ENCODE assay signal across 16 cellular contexts in genomic region chr1:101240041-101240430, GRCh38. TPM values are rescaled to one million over a fixed set of nuclear protein-coding genes. Genes with fewer than 3 reads are reported as not detected.
DNase-seq lines count a peak whose midpoint lies in the region; ATAC-seq, FAIRE-seq and TF ChIP-seq lines count a peak whose summit lies in the region.
"Had no signal": no experiment of that assay in that cellular context is flagged by ENCODE, and none has a peak within 500 bp of the region (broad histone marks: within the 10 kb centered on the region; RNA-seq: fewer than 3 reads in every experiment).

No MANE protein-coding gene starts in this region.

- H3K9me3 ChIP-seq in BLaER1 (no peaks in the 10 kb centered on the region), pancreas (no peaks in the 10 kb centered on the region), testis (no peaks in the 10 kb centered on the region)

- no peak for FAIRE-seq in pancreas (lab: Jason Lieb, UNC)
- FAIRE-seq: GM19239 had no signal

- 62 to 75% methylated on average over 10 of the region's 10 CpGs for WGBS in pancreas, 2 donors
- WGBS in testis, 2 donors = 57 to 72% methylated on average over 6 to 10 of the region's 10 CpGs

- intact Hi-C loops in pancreas (cut with DNase I) = no loop called here
- intact Hi-C loops in testis (cut with DNase I; ENCODE audit: low total_unique reads) = no loop called here

- no peak for ATAC-seq in naive thymus-derived CD8-positive, alpha-beta T cell
- ATAC-seq in pancreas = no peak

- peaks cover 10% of the 10 kb centered on the region for H3K36me3 Mint-ChIP-seq in IgD-negative memory B cell
- peaks cover 49 to 58% (median 54%) of the 10 kb centered on the region in 3 donors for H3K36me3 Mint-ChIP-seq in naive thymus-derived CD8-positive, alpha-beta T cell

- H3K9ac ChIP-seq in BLaER1 = no peak overlapping the region

- peak overlapping the region; percentile 90 to 99 (median 96) for H3K4me3 Mint-ChIP-seq in IgD-negative memory B cell
- H3K4me3 Mint-ChIP-seq in naive thymus-derived CD8-positive, alpha-beta T cell = peak overlapping the region; percentile 92 to 100 (median 100)

- no peak overlapping the region for H3K4me3 ChIP-seq in BLaER1
- peak overlapping the region; percentile 79 for H3K4me3 ChIP-seq in coronary artery
- H3K4me3 ChIP-seq in pancreas = no peak overlapping the region
- peak overlapping the region in 1 of 2 donors; percentile 25 for H3K4me3 ChIP-seq in testis

- H3K27ac Mint-ChIP-seq in IgD-negative memory B cell = peak overlapping the region in 2 of 3 donors; percentile 46 to 95
- H3K27ac Mint-ChIP-seq in naive thymus-derived CD8-positive, alpha-beta T cell = peak overlapping the region; percentile 95 to 100 (median 99)
- H3K27ac Mint-ChIP-seq: CD14-positive monocyte, type B pancreatic cell had no signal

- TF ChIP-seq POLR2A in testis (IDR thresholded peaks at IDR 0.05) = no peak

- H3K4me2 ChIP-seq in BLaER1 = peak overlapping the region; percentile 95; the same call in 1 of the 2 replicates

- POLR2A ChIA-PET in naive thymus-derived CD8-positive, alpha-beta T cell (lab: Charles Lee) = interaction anchor here (0.6 to 9.9 kb wide), 13 partner anchors 10 to 345 kb away, joined by 3 to 240 read pairs (median 33); partner anchors contain the start of genes EXTL2 and SLC30A7

- H4K20me1 ChIP-seq in BLaER1 = 0 out of 2 replicates have a peak, but pooled peaks cover 12% of the 10 kb centered on the region

- H3K36me3 ChIP-seq in BLaER1 (peaks cover 23% of the 10 kb centered on the region), pancreas (no peaks in the 10 kb centered on the region), testis (ENCODE audit: low read depth, missing control alignments) (no peaks in the 10 kb centered on the region)

- H3K4me1 ChIP-seq in BLaER1 = peaks cover 49% of the 10 kb centered on the region
- H3K4me1 ChIP-seq in pancreas = peaks cover 4 to 14% (median 8%) of the 10 kb centered on the region in 3 donors
- peaks cover 12% of the 10 kb centered on the region for H3K4me1 ChIP-seq in testis

- no peaks in the 10 kb centered on the region for H3K27me3 Mint-ChIP-seq in IgD-negative memory B cell
- H3K27me3 Mint-ChIP-seq in naive thymus-derived CD8-positive, alpha-beta T cell = no peaks in the 10 kb centered on the region

- H3K27ac ChIP-seq in BLaER1 (no peak overlapping the region), coronary artery (peak overlapping the region in 1 of 2 donors; percentile 64), pancreas (no peak overlapping the region), testis (no peak overlapping the region)

- peaks cover 47 to 51% (median 47%) of the 10 kb centered on the region in 3 donors for H3K4me1 Mint-ChIP-seq in IgD-negative memory B cell
- peaks cover 39 to 73% (median 65%) of the 10 kb centered on the region in 4 donors for H3K4me1 Mint-ChIP-seq in naive thymus-derived CD8-positive, alpha-beta T cell

- no peaks in the 10 kb centered on the region for H3K9me3 Mint-ChIP-seq in IgD-negative memory B cell
- H3K9me3 Mint-ChIP-seq in naive thymus-derived CD8-positive, alpha-beta T cell = peaks cover 0 to 3% (median 0%) of the 10 kb centered on the region in 9 donors
- H3K9me3 Mint-ChIP-seq: type B pancreatic cell had no signal

- TF ChIP-seq CTCF in coronary artery (IDR thresholded peaks at IDR 0.05) (no peak), pancreas (IDR thresholded peaks at IDR 0.05) (no peak), testis (IDR thresholded peaks at IDR 0.05) (no peak)

- H3K27me3 ChIP-seq in BLaER1 = peaks cover 33% of the 10 kb centered on the region
- H3K27me3 ChIP-seq in pancreas = peaks cover 0 to 34% (median 0%) of the 10 kb centered on the region in 4 donors
- no peaks in the 10 kb centered on the region for H3K27me3 ChIP-seq in testis

- DNase-seq in coronary artery (ENCODE audit: low spot score) = no peak
- peak in 2 of 10 donors; percentile 18 to 22 for DNase-seq in naive thymus-derived CD8-positive, alpha-beta T cell
- DNase-seq in pancreas = no peak
- no peak for DNase-seq in Kasumi-1 (lab: John Stamatoyannopoulos, UW)
- no peak for DNase-seq in NCI-H345 treated with DMSO at 0.1 percent for 48 hours (lab: John Stamatoyannopoulos, UW; ENCODE audit: unreplicated experiment)
- no peak for DNase-seq in testis
- DNase-seq: cerebellar nuclear complex, foreskin fibroblast, KG1, kidney glomerular epithelial cell, NCI-H2029 had no signal

RNA-seq across cellular contexts. Expression of gene S1PR1, which starts 3.2 kb away (rescaled TPM):
- polyA plus RNA-seq in IgD-negative memory B cell (126 TPM), pancreas (10 to 100 TPM in 1 of 2 donors, 1 to 10 TPM in 1; 4.0 to 10.1 TPM), testis (ENCODE audit: insufficient read depth, low read depth, low replicate concordance) (9.3 TPM)
- total RNA-seq in naive thymus-derived CD8-positive, alpha-beta T cell = 100 to 1,000 TPM; 286 to 292 TPM
- 100 to 1,000 TPM; 143 to 174 (median 155) TPM for polyA plus RNA-seq in naive thymus-derived CD8-positive, alpha-beta T cell
- total RNA-seq in pancreas (1 to 10 TPM; 2.3 to 6.5 (median 5.7) TPM), testis (10 to 100 TPM in 1 of 2 donors, 1 to 10 TPM in 1; 6.4 to 11.5 TPM)

Comparison
In these comparisons a context has a peak if more than half of its experiments do, and no peak if none do; other contexts are left out.
1. RNA of gene S1PR1, which starts 3.2 kb away (polyA plus RNA-seq): 143 to 174 TPM in naive thymus-derived CD8-positive, alpha-beta T cell and 126 TPM in IgD-negative memory B cell (single experiment); 4.0 to 10.1 TPM in pancreas and 9.3 TPM in testis (single experiment); every median in the first group is over 10 times any median in the second.